18 cellular contexts compared by ENCODE assay signal in genomic region chr2:16162491-16163040, GRCh38.
A peak's percentile ranks its signal among the peaks of the same experiment; 100 is the strongest.
DNase-seq lines count a peak whose midpoint lies in the region; ATAC-seq and TF ChIP-seq lines count a peak whose summit lies in the region.
"Had no signal": no experiment of that assay in that cellular context is flagged by ENCODE, and none has a peak within 500 bp of the region (broad histone marks: within the 10 kb centered on the region; RNA-seq: fewer than 3 reads in every experiment).

No MANE protein-coding gene starts in this region.

- H3K4me1 Mint-ChIP-seq in endodermal cell (peaks cover 26% of the 10 kb centered on the region), osteocyte (ENCODE audit: unreplicated experiment) (no peaks in the 10 kb centered on the region)
- no peaks in the 10 kb centered on the region for H3K4me1 Mint-ChIP-seq in activated T-cell treated with anti-CD3 and anti-CD28 coated beads, Interleukin-2, amount 50 U/mL, for 72 hours (ENCODE audit: low read depth)

- no peak for ATAC-seq in HG03139 (IDR thresholded peaks at IDR 0.05; ENCODE audit: unreplicated experiment)
- ATAC-seq in activated T-cell treated with anti-CD3 and anti-CD28 coated beads, Interleukin-2, amount 50 U/mL, for 72 hours (replicated peaks in 1 of 2) = no peak
- ATAC-seq: CD8-positive, alpha-beta T cell; GM12878; HCT116 had no signal

- H3K9ac ChIP-seq in endodermal cell (ENCODE audit: extremely low read depth, low read length, poor library complexity, severe bottlenecking) = no peak overlapping the region
- H3K9ac ChIP-seq: BLaER1, GM23248 had no signal

- H3K36me3 Mint-ChIP-seq in endodermal cell (ENCODE audit: low read depth) = no peaks in the 10 kb centered on the region
- H3K36me3 Mint-ChIP-seq in osteocyte (ENCODE audit: unreplicated experiment) = no peaks in the 10 kb centered on the region
- no peaks in the 10 kb centered on the region for H3K36me3 Mint-ChIP-seq in activated T-cell treated with anti-CD3 and anti-CD28 coated beads, Interleukin-2, amount 50 U/mL, for 72 hours (ENCODE audit: insufficient read depth in 2 of 2)
- H3K36me3 Mint-ChIP-seq: CD4-positive, CD25-positive, alpha-beta regulatory T cell; CD8-positive, alpha-beta T cell had no signal

- no peak for TF ChIP-seq CTCF in endodermal cell (conservative IDR thresholded peaks at IDR 0.05)
- TF ChIP-seq CTCF in osteocyte (IDR thresholded peaks at IDR 0.05) = no peak

- H3K36me3 ChIP-seq in endodermal cell (ENCODE audit: control insufficient read depth, insufficient read depth, low read length) = no peaks in the 10 kb centered on the region
- H3K36me3 ChIP-seq: BLaER1 had no signal

- no peaks in the 10 kb centered on the region for H3K9me3 Mint-ChIP-seq in endodermal cell
- H3K9me3 Mint-ChIP-seq in osteocyte (ENCODE audit: unreplicated experiment) = peaks cover 21% of the 10 kb centered on the region
- H3K9me3 Mint-ChIP-seq in activated T-cell treated with anti-CD3 and anti-CD28 coated beads, Interleukin-2, amount 50 U/mL, for 72 hours = no peaks in the 10 kb centered on the region
- H3K9me3 Mint-ChIP-seq: CD8-positive, alpha-beta T cell; H9 had no signal

- no peaks in the 10 kb centered on the region for H3K27me3 Mint-ChIP-seq in endodermal cell (ENCODE audit: insufficient read depth)
- no peaks in the 10 kb centered on the region for H3K27me3 Mint-ChIP-seq in osteocyte (ENCODE audit: unreplicated experiment)
- peaks cover 7% of the 10 kb centered on the region for H3K27me3 Mint-ChIP-seq in activated T-cell treated with anti-CD3 and anti-CD28 coated beads, Interleukin-2, amount 50 U/mL, for 72 hours (ENCODE audit: low read depth)
- H3K27me3 Mint-ChIP-seq: CD4-positive, CD25-positive, alpha-beta regulatory T cell had no signal

- H3K27me3 ChIP-seq in endodermal cell (ENCODE audit: control insufficient read depth, insufficient read depth, low read length, poor library complexity, severe bottlenecking) = no peaks in the 10 kb centered on the region
- H3K27me3 ChIP-seq: BLaER1 had no signal

- H3K9me3 ChIP-seq in endodermal cell (ENCODE audit: control insufficient read depth, low read length) = no peaks in the 10 kb centered on the region
- H3K9me3 ChIP-seq: BLaER1, Caco-2 had no signal

- H3K27ac Mint-ChIP-seq in endodermal cell (no peak overlapping the region), osteocyte (ENCODE audit: unreplicated experiment) (no peak overlapping the region)
- H3K27ac Mint-ChIP-seq in activated T-cell treated with anti-CD3 and anti-CD28 coated beads, Interleukin-2, amount 50 U/mL, for 72 hours = no peak overlapping the region
- H3K27ac Mint-ChIP-seq: CD4-positive, CD25-positive, alpha-beta regulatory T cell; CD8-positive, alpha-beta T cell; H9 had no signal

- H3K4me3 Mint-ChIP-seq in endodermal cell = no peak overlapping the region
- no peak overlapping the region for H3K4me3 Mint-ChIP-seq in osteocyte (ENCODE audit: unreplicated experiment)
- no peak overlapping the region for H3K4me3 Mint-ChIP-seq in activated T-cell treated with anti-CD3 and anti-CD28 coated beads, Interleukin-2, amount 50 U/mL, for 72 hours
- H3K4me3 Mint-ChIP-seq: CD4-positive, CD25-positive, alpha-beta regulatory T cell; CD8-positive, alpha-beta T cell; H9 had no signal

- H3K27ac ChIP-seq in endodermal cell (ENCODE audit: low read depth, low read length) = no peak overlapping the region
- H3K27ac ChIP-seq: BLaER1, C4-2B, GM23248 had no signal

- DNase-seq in SK-N-DZ (ENCODE audit: low spot score) (peak; percentile 97), endodermal cell (peak; percentile 13), osteocyte (ENCODE audit: extremely low spot score, unreplicated experiment) (peak; percentile 6), NCI-H2227 (lab: John Stamatoyannopoulos, UW; ENCODE audit: unreplicated experiment) (no peak)
- DNase-seq in activated T-cell treated with anti-CD3 and anti-CD28 coated beads, Interleukin-2, amount 50 U/mL, for 72 hours = no peak
- DNase-seq: Caco-2; CD4-positive, CD25-positive, alpha-beta regulatory T cell; CD8-positive, alpha-beta T cell; DMS153; DND-41; GDM1; GM23248; H9 had no signal

- no peak overlapping the region for H3K4me3 ChIP-seq in endodermal cell (ENCODE audit: low read length)
- H3K4me3 ChIP-seq: BLaER1, GM12878, GM23248 had no signal

- WGBS in endodermal cell (ENCODE audit: insufficient coverage in 1 of 2, insufficient read length in 1 of 2), 2 experiments = 78 to 82% methylated on average over 4 of the region's 4 CpGs

- H3K4me1 ChIP-seq in endodermal cell (ENCODE audit: control insufficient read depth, insufficient read depth, low read length) = peaks cover 6% of the 10 kb centered on the region

Comparison
In these comparisons a context has a peak if more than half of its experiments do, and no peak if none do; other contexts are left out.
1. DNase-seq: peak in SK-N-DZ (single experiment), endodermal cell (single experiment) and osteocyte (single experiment); none in NCI-H2227 (single experiment) and activated T-cell treated with anti-CD3 and anti-CD28 coated beads, Interleukin-2, amount 50 U/mL, for 72 hours (0 of 2).